25 cellular contexts compared by ENCODE assay signal in genomic region chr12:62003217-62003616, GRCh38.
"Had no signal": no experiment of that assay in that cellular context is flagged by ENCODE, and none has a peak within 500 bp of the region (broad histone marks: within the 10 kb centered on the region; RNA-seq: fewer than 3 reads in every experiment).

No MANE protein-coding gene starts in this region.

- H3K4me3 Mint-ChIP-seq: mesothelial cell of epicardium, naive B cell had no signal

- H3K36me3 Mint-ChIP-seq: mesothelial cell of epicardium, naive B cell had no signal

- H3K9me3 Mint-ChIP-seq: mesothelial cell of epicardium, naive B cell had no signal

- ATAC-seq: esophagus mucosa, gastrocnemius medialis, heart right ventricle, left cardiac atrium, left lung, left ventricle myocardium superior, lower lobe of right lung, mucosa of descending colon had no signal

- H3K27ac Mint-ChIP-seq: mesothelial cell of epicardium, naive B cell had no signal

- H3K36me3 ChIP-seq: esophagus squamous epithelium, gastrocnemius medialis, heart right ventricle, left lung, lower lobe of right lung had no signal

- H3K4me3 ChIP-seq: coronary artery, dorsolateral prefrontal cortex, esophagus squamous epithelium, gastrocnemius medialis, heart right ventricle, left lung, lower lobe of right lung, mucosa of descending colon had no signal

- H3K4me1 Mint-ChIP-seq: mesothelial cell of epicardium, naive B cell had no signal

- FAIRE-seq: endothelial cell of umbilical vein, islet of Langerhans, keratinocyte had no signal

- H3K4me1 ChIP-seq: esophagus squamous epithelium, gastrocnemius medialis, lower lobe of right lung had no signal

- H3K9me3 ChIP-seq: esophagus squamous epithelium, gastrocnemius medialis, heart right ventricle, left lung, lower lobe of right lung, mucosa of descending colon had no signal

- DNase-seq: dermis blood vessel endothelial cell; dorsolateral prefrontal cortex; effector CD4-positive, alpha-beta T cell; effector memory CD4-positive, alpha-beta T cell; esophagus squamous epithelium; foreskin fibroblast; foreskin melanocyte; gastrocnemius medialis; glutamatergic neuron; head of caudate nucleus; heart right ventricle; hippocampal formation; left cardiac atrium; left lung; left ventricle myocardium superior; lower lobe of right lung; mesenchymal stem cell; mucosa of descending colon; naive B cell had no signal

- H3K27me3 ChIP-seq: dorsolateral prefrontal cortex, esophagus squamous epithelium, gastrocnemius medialis, left lung had no signal

- H3K27ac ChIP-seq: coronary artery, dorsolateral prefrontal cortex, esophagus squamous epithelium, gastrocnemius medialis, left lung, lower lobe of right lung had no signal
